8 cellular contexts compared by ENCODE assay signal in the genomic region with DNA sequence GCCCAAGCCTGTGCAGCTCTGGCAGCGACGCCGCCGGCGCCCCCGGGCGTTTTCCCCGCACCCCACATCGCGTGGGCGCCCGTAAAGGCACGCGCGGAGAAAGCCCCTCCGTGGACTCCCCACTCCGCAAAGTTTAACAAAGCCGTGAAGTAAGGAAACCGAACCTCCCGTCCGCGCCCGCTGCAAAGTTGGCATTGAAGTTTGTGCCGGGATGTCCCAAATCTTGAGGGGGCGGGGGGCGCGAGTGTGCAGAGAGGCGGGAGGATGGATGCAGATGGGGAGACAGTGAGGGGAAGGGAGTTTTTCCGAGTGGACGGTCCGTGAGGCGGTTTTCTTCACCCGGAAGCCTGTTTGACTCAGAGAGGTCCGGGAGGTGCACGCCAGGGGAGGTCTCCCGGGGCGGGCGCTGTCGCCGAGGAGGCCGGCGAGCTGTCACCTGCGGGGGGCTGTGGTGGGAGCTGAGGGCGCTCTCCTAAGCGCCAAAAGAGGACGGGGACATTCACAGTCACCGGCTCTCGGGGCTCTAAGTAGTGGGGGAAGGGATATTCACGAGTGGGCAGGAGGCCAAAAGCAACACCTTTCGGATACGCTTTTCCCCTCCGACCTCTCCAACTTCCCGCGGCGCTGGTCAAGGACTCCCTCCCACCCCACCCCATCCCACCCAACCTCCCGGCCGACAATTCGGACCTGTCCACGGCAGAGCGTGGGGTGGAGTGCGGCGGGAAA. TPM values are rescaled to one million over a fixed set of nuclear protein-coding genes. Genes with fewer than 3 reads are reported as not detected.
DNase-seq lines count a peak whose midpoint lies in the region; ATAC-seq and TF ChIP-seq lines count a peak whose summit lies in the region.

No MANE protein-coding gene starts in this region.

- H3K27ac Mint-ChIP-seq in activated CD8-positive, alpha-beta T cell treated with anti-CD3 and anti-CD28 coated beads, Interleukin-2, amount 10 ng/mL, durations not matched to agents 7 days and 5 days = no peak overlapping the region
- H3K27ac Mint-ChIP-seq in activated CD8-positive, alpha-beta T cell treated with anti-CD3 and anti-CD28 coated beads for 36 hours = no peak overlapping the region
- H3K27ac Mint-ChIP-seq in MCF 10A (ENCODE audit: low read depth, unreplicated experiment) = peak overlapping the region; percentile 42

- intact Hi-C loops in activated CD8-positive, alpha-beta T cell treated with anti-CD3 and anti-CD28 coated beads for 36 hours (cut with micrococcal nuclease) = no loop called here
- intact Hi-C loops in MCF 10A (cut with micrococcal nuclease) (loop anchor here (1.0 to 5.0 kb wide), 3 partner anchors 57 to 151 kb away; no protein-coding TSS in a partner anchor), left lung (cut with DNase I) (no loop called here), tibial artery (cut with DNase I; ENCODE audit: low total_unique reads) (loop anchor here (5.0 kb wide), 2 partner anchors 34 to 109 kb away; no protein-coding TSS in a partner anchor)

- TSS peak; percentile 15 for BruUV-seq in MCF 10A (replicated peaks; lab: Mats Ljungman, UMichigan)

- peak overlapping the region; percentile 31 for H3K4me3 Mint-ChIP-seq in activated CD8-positive, alpha-beta T cell treated with anti-CD3 and anti-CD28 coated beads, Interleukin-2, amount 10 ng/mL, durations not matched to agents 7 days and 5 days
- H3K4me3 Mint-ChIP-seq in activated CD8-positive, alpha-beta T cell treated with anti-CD3 and anti-CD28 coated beads for 36 hours = no peak overlapping the region
- H3K4me3 Mint-ChIP-seq in MCF 10A (ENCODE audit: unreplicated experiment) = peak overlapping the region; percentile 91

- H3K9me3 ChIP-seq in left lung (no peaks in the 10 kb centered on the region), tibial artery (no peaks in the 10 kb centered on the region)

- peak overlapping the region; percentile 63 to 71 for H3K4me3 ChIP-seq in left lung
- H3K4me3 ChIP-seq in tibial artery = peak overlapping the region; percentile 64 to 84

- H3K27me3 Mint-ChIP-seq in activated CD8-positive, alpha-beta T cell treated with anti-CD3 and anti-CD28 coated beads, Interleukin-2, amount 10 ng/mL, durations not matched to agents 7 days and 5 days (ENCODE audit: low read depth) = peaks cover 52% of the 10 kb centered on the region
- peaks cover 60% of the 10 kb centered on the region for H3K27me3 Mint-ChIP-seq in activated CD8-positive, alpha-beta T cell treated with anti-CD3 and anti-CD28 coated beads for 36 hours
- no peaks in the 10 kb centered on the region for H3K27me3 Mint-ChIP-seq in MCF 10A (ENCODE audit: insufficient read depth, unreplicated experiment)

- DNase-seq in activated CD8-positive, alpha-beta T cell treated with anti-CD3 and anti-CD28 coated beads, Interleukin-2, amount 10 ng/mL, durations not matched to agents 7 days and 5 days = no peak
- DNase-seq in activated CD8-positive, alpha-beta T cell treated with anti-CD3 and anti-CD28 coated beads for 36 hours = no peak
- DNase-seq in MCF 10A (ENCODE audit: unreplicated experiment) (no peak), left lung (peak; percentile 40 to 84), tibial artery (peak; percentile 25 to 74), DMS153 treated with DMSO at 0.1 percent for 48 hours (lab: John Stamatoyannopoulos, UW; ENCODE audit: unreplicated experiment) (no peak), NCI-H1092 treated with DMSO at 0.1 percent for 48 hours (lab: John Stamatoyannopoulos, UW) (no peak)
- DNase-seq in stimulated activated naive CD4-positive, alpha-beta T cell (lab: John Stamatoyannopoulos, UW) = no peak

- CTCF ChIA-PET in activated CD8-positive, alpha-beta T cell treated with anti-CD3 and anti-CD28 coated beads, Interleukin-2, amount 10 ng/mL, durations not matched to agents 7 days and 5 days (lab: Charles Lee) = no interaction called here
- CTCF ChIA-PET in activated CD8-positive, alpha-beta T cell treated with anti-CD3 and anti-CD28 coated beads for 36 hours (lab: Charles Lee) = no interaction called here
- CTCF ChIA-PET in MCF 10A (lab: Yijun Ruan, JAX) = interaction anchor here (0.7 to 3.4 kb wide), 10 partner anchors 8 to 115 kb away, joined by 3 to 20 read pairs (median 8); no protein-coding TSS in a partner anchor

- no peak for TF ChIP-seq CTCF in activated CD8-positive, alpha-beta T cell treated with anti-CD3 and anti-CD28 coated beads for 36 hours (IDR thresholded peaks at IDR 0.05)
- no peak for TF ChIP-seq CTCF in MCF 10A (IDR thresholded peaks at IDR 0.05; ENCODE audit: unreplicated experiment)
- TF ChIP-seq CTCF in left lung (IDR thresholded peaks at IDR 0.05) = no peak
- TF ChIP-seq CTCF in tibial artery (IDR thresholded peaks at IDR 0.05) = no peak

- no peaks in the 10 kb centered on the region for H3K36me3 Mint-ChIP-seq in activated CD8-positive, alpha-beta T cell treated with anti-CD3 and anti-CD28 coated beads, Interleukin-2, amount 10 ng/mL, durations not matched to agents 7 days and 5 days (ENCODE audit: low read depth)
- H3K36me3 Mint-ChIP-seq in activated CD8-positive, alpha-beta T cell treated with anti-CD3 and anti-CD28 coated beads for 36 hours (ENCODE audit: low read depth) = no peaks in the 10 kb centered on the region
- peaks cover 7% of the 10 kb centered on the region for H3K36me3 Mint-ChIP-seq in MCF 10A (ENCODE audit: insufficient read depth, unreplicated experiment)

- POLR2A ChIA-PET in activated CD8-positive, alpha-beta T cell treated with anti-CD3 and anti-CD28 coated beads, Interleukin-2, amount 10 ng/mL, durations not matched to agents 7 days and 5 days (lab: Charles Lee) = no interaction called here
- POLR2A ChIA-PET in activated CD8-positive, alpha-beta T cell treated with anti-CD3 and anti-CD28 coated beads for 36 hours (lab: Charles Lee) = interaction anchor here (0.6 kb wide), 1 partner anchor 266 kb away, joined by 4 read pairs; no protein-coding TSS in a partner anchor
- POLR2A ChIA-PET in MCF 10A (lab: Yijun Ruan, JAX) = interaction anchor here (0.6 to 4.6 kb wide), 21 partner anchors 10 to 1171 kb away, joined by 3 to 70 read pairs (median 4); a partner anchor contains a TSS

- H3K27me3 ChIP-seq in left lung (peaks cover 0 to 26% of the 10 kb centered on the region in 2 donors), tibial artery (no peaks in the 10 kb centered on the region)

- H3K9me3 Mint-ChIP-seq in activated CD8-positive, alpha-beta T cell treated with anti-CD3 and anti-CD28 coated beads, Interleukin-2, amount 10 ng/mL, durations not matched to agents 7 days and 5 days (ENCODE audit: insufficient read depth) = no peaks in the 10 kb centered on the region
- no peaks in the 10 kb centered on the region for H3K9me3 Mint-ChIP-seq in activated CD8-positive, alpha-beta T cell treated with anti-CD3 and anti-CD28 coated beads for 36 hours
- H3K9me3 Mint-ChIP-seq in MCF 10A (ENCODE audit: unreplicated experiment) = no peaks in the 10 kb centered on the region

- peaks cover 11 to 31% of the 10 kb centered on the region in 2 donors for H3K4me1 ChIP-seq in left lung
- H3K4me1 ChIP-seq in tibial artery = peaks cover 0 to 36% (median 12%) of the 10 kb centered on the region in 4 donors

- H3K4me1 Mint-ChIP-seq in activated CD8-positive, alpha-beta T cell treated with anti-CD3 and anti-CD28 coated beads, Interleukin-2, amount 10 ng/mL, durations not matched to agents 7 days and 5 days (ENCODE audit: low read depth) = peaks cover 8% of the 10 kb centered on the region
- peaks cover 11% of the 10 kb centered on the region for H3K4me1 Mint-ChIP-seq in activated CD8-positive, alpha-beta T cell treated with anti-CD3 and anti-CD28 coated beads for 36 hours (ENCODE audit: low read depth)
- peaks cover 19% of the 10 kb centered on the region for H3K4me1 Mint-ChIP-seq in MCF 10A (ENCODE audit: insufficient read depth, unreplicated experiment)

- H3K36me3 ChIP-seq in left lung (no peaks in the 10 kb centered on the region), tibial artery (no peaks in the 10 kb centered on the region)

- H3K27ac ChIP-seq in left lung (peak overlapping the region; percentile 48 to 67), tibial artery (peak overlapping the region; percentile 74 to 88)

- peak; percentile 42 for ATAC-seq in activated CD8-positive, alpha-beta T cell treated with anti-CD3 and anti-CD28 coated beads, Interleukin-2, amount 10 ng/mL, durations not matched to agents 7 days and 5 days
- ATAC-seq in activated CD8-positive, alpha-beta T cell treated with anti-CD3 and anti-CD28 coated beads for 36 hours = no peak
- ATAC-seq in left lung = peak; percentile 45

RNA-seq across cellular contexts. Expression of a gene that starts 1.3 kb away (rescaled TPM):
- total RNA-seq in activated CD8-positive, alpha-beta T cell treated with anti-CD3 and anti-CD28 coated beads, Interleukin-2, amount 10 ng/mL, durations not matched to agents 7 days and 5 days = not detected
- not detected for total RNA-seq in activated CD8-positive, alpha-beta T cell treated with anti-CD3 and anti-CD28 coated beads for 36 hours
- total RNA-seq in MCF 10A (2022) (34.7 and 37.8 TPM in 2 replicates), left lung (100 to 1,000 TPM in 1 of 2 donors, 10 to 100 TPM in 1; 85.7 to 127 TPM)

Comparison
In these comparisons a context has a peak if more than half of its experiments do, and no peak if none do; other contexts are left out.
1. DNase-seq: peak in left lung (2 of 2) and tibial artery (2 of 2); none in activated CD8-positive, alpha-beta T cell treated with anti-CD3 and anti-CD28 coated beads, Interleukin-2, amount 10 ng/mL, durations not matched to agents 7 days and 5 days (single experiment), activated CD8-positive, alpha-beta T cell treated with anti-CD3 and anti-CD28 coated beads for 36 hours (single experiment), MCF 10A (single experiment), stimulated activated naive CD4-positive, alpha-beta T cell (0 of 6), DMS153 treated with DMSO at 0.1 percent for 48 hours (single experiment) and NCI-H1092 treated with DMSO at 0.1 percent for 48 hours (single experiment).
2. RNA of a gene that starts 1.3 kb away (total RNA-seq): 85.7 to 127 TPM in left lung and 34.7 to 37.8 TPM in MCF 10A; not detected in activated CD8-positive, alpha-beta T cell treated with anti-CD3 and anti-CD28 coated beads, Interleukin-2, amount 10 ng/mL, durations not matched to agents 7 days and 5 days and not detected in activated CD8-positive, alpha-beta T cell treated with anti-CD3 and anti-CD28 coated beads for 36 hours; every median in the first group is over 10 times any median in the second.
3. intact Hi-C loops: an anchor here in MCF 10A (1.0 to 5.0 kb wide) and tibial artery (5.0 kb wide); none called in activated CD8-positive, alpha-beta T cell treated with anti-CD3 and anti-CD28 coated beads for 36 hours and left lung.